In the genomic region with DNA sequence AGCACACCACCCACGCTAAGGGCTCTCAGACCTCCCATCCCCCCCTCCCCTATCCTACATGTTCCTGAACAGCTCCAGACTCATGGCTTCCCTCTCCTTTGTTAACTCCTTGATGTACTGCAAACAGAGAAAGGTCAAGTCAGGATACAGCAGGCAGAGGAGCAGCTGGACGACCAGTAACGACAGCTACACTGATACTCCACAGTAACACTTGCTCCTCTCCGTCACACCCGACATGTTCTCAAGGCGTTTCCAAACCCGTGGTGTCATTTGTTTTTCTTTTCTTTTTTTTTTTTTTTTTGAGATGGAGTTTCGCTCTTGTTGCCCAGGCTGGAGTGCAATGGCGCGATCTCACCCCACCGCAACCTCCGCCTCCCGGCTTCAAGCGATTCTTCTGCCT, we compare ENCODE assay signal across 15 cellular contexts. TPM values are rescaled to one million over a fixed set of nuclear protein-coding genes. Genes with fewer than 3 reads are reported as not detected.
"Had no signal": no experiment of that assay in that cellular context is flagged by ENCODE, and none has a peak within 500 bp of the region (broad histone marks: within the 10 kb centered on the region; RNA-seq: fewer than 3 reads in every experiment).

No MANE protein-coding gene starts in this region.

RNA-seq across cellular contexts. Expression of a gene that starts 4.3 kb away (rescaled TPM):
- total RNA-seq: myocyte; naive thymus-derived CD8-positive, alpha-beta T cell; natural killer cell treated with Interleukin-12 subunit alpha and Interleukin-12 subunit beta and Interleukin-15 and Interleukin-18, amount 100 ng/mL, for 72 hours; neural crest cell; omental fat pad; ovary; pulmonary artery endothelial cell; right atrium auricular region; sciatic nerve; skeletal muscle tissue; suprapubic skin; transverse colon; upper lobe of right lung; urinary bladder; uterus had no signal

RNA-seq across cellular contexts. Expression of a gene that starts 41.6 kb away (rescaled TPM):
- total RNA-seq: myocyte had no signal
